ENCODE assay signal across 12 cellular contexts in the genomic region with DNA sequence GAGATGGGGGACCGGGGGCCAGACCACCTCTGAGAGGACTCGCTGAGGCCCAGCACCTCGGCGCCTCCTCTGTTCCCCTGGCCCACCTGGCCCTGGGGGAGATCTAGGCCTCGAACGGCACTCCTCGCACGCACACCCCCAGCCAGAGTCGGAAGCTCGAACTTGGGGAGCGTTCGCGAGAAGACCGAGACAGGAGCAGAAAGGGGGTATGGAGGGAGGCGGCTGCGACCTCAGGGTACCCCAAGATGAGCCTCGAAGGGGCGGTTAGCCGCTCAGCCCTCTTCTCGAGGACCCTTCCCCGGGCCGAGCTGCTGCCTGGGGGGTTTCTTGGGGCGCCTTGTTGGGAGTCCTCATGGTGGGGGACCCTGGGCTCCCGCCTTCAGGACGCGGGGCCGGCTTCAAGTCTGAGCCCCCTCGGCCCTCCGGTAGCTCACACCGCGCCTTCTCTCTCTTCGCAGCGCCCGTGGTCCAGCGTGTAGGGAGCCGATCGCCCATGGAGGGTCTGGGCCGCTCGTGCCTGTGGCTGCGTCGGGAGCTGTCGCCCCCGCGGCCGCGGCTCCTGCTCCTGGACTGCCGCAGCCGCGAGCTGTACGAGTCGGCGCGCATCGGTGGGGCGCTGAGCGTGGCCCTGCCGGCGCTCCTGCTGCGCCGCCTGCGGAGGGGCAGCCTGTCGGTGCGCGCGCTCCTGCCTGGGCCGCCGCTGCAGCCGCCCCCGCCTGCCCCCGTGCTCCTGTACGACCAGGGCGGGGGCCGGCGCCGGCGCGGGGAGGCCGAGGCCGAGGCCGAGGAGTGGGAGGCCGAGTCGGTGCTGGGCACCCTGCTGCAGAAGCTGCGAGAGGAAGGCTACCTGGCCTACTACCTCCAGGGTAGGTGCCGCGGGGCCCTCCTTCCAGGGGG. TPM values are rescaled to one million over a fixed set of nuclear protein-coding genes. Genes with fewer than 3 reads are reported as not detected.
A peak's percentile ranks its signal among the peaks of the same experiment; 100 is the strongest.
DNase-seq lines count a peak whose midpoint lies in the region; ATAC-seq and TF ChIP-seq lines count a peak whose summit lies in the region.
"Had no signal": no experiment of that assay in that cellular context is flagged by ENCODE, and none has a peak within 500 bp of the region (broad histone marks: within the 10 kb centered on the region; RNA-seq: fewer than 3 reads in every experiment).

No MANE protein-coding gene starts in this region.

- H3K27me3 Mint-ChIP-seq in WTC11 (ENCODE audit: low read depth): peaks cover 64% of the 10 kb centered on the region

- DNase-seq in activated T-cell treated with anti-CD3 and anti-CD28 coated beads, Interleukin-2, amount 50 U/mL, for 1 hour: peak; percentile 26
- no peak for DNase-seq in activated T-cell treated with anti-CD3 and anti-CD28 coated beads for 4 hours
- DNase-seq in WTC11 (ENCODE audit: low spot score): no peak
- DNase-seq in left kidney (ENCODE audit: low read depth, low spot score): peak; percentile 55
- DNase-seq in spleen: peak; percentile 70
- DNase-seq in Karpas-422: no peak
- DNase-seq: DND-41, NCI-H187 treated with DMSO at 0.1 percent for 48 hours had no signal

- no peaks in the 10 kb centered on the region for H4K20me1 ChIP-seq in Karpas-422 (ENCODE audit: insufficient read depth, low read depth, low read length)

- H3K36me3 ChIP-seq in spleen (no peaks in the 10 kb centered on the region), Karpas-422 (ENCODE audit: insufficient read depth, low read length) (no peaks in the 10 kb centered on the region)

- CTCF ChIA-PET in WTC11 (lab: Charles Lee): interaction anchor here (0.6 to 10.6 kb wide), 17 partner anchors 11 to 688 kb away, joined by 3 to 153 read pairs (median 7); no protein-coding TSS in a partner anchor

- H3K4me3 Mint-ChIP-seq in WTC11: peak overlapping the region; percentile 29; the same call in 1 of the 2 replicates
- H3K4me3 Mint-ChIP-seq: stimulated activated effector memory CD8-positive, alpha-beta T cell treated with anti-CD3 and anti-CD28 coated beads, Interleukin-12 subunit alpha, Interleukin-12 subunit beta, amount 100 ng/mL, for 72 hours had no signal

- no peak overlapping the region for H3K4me2 ChIP-seq in Karpas-422 (ENCODE audit: low read depth, low read length, poor library complexity, severe bottlenecking)

- TF ChIP-seq CTCF in WTC11 (IDR thresholded peaks at IDR 0.05) (no peak), spleen (IDR thresholded peaks at IDR 0.05 in 8 of 11, conservative IDR thresholded peaks at IDR 0.05 in 3 of 11) (no peak)

- intact Hi-C loops in spleen (cut with DNase I; ENCODE audit: low total_unique reads): no loop called here

- no peaks in the 10 kb centered on the region for H3K9me2 ChIP-seq in Karpas-422 (replicated peaks; ENCODE audit: insufficient read depth, low read length)

- H3K79me2 ChIP-seq in Karpas-422 (ENCODE audit: low read length): no peaks in the 10 kb centered on the region

- no peaks in the 10 kb centered on the region for H3K9me3 ChIP-seq in spleen
- H3K9me3 ChIP-seq in Karpas-422 (ENCODE audit: low read length): no peaks in the 10 kb centered on the region

- H3K9me3 Mint-ChIP-seq in WTC11: no peaks in the 10 kb centered on the region
- H3K9me3 Mint-ChIP-seq: stimulated activated effector memory CD8-positive, alpha-beta T cell treated with anti-CD3 and anti-CD28 coated beads, Interleukin-12 subunit alpha, Interleukin-12 subunit beta, amount 100 ng/mL, for 72 hours had no signal

- no peaks in the 10 kb centered on the region for H3K36me3 Mint-ChIP-seq in WTC11
- H3K36me3 Mint-ChIP-seq: stimulated activated effector memory CD8-positive, alpha-beta T cell treated with anti-CD3 and anti-CD28 coated beads, Interleukin-12 subunit alpha, Interleukin-12 subunit beta, amount 100 ng/mL, for 72 hours had no signal

- H3K27me3 ChIP-seq in spleen (replicated peaks in 1 of 7): peaks cover 0 to 71% (median 62%) of the 10 kb centered on the region in 7 donors
- no peaks in the 10 kb centered on the region for H3K27me3 ChIP-seq in Karpas-422 (ENCODE audit: low read length)

- 9 to 46% (median 24%) methylated on average over 31 to 85 of the region's 85 CpGs; no CpG with 5 or more reads in 1 of the 5 donors for WGBS in spleen, 5 donors

- H3K27ac ChIP-seq in spleen (no peak overlapping the region), Karpas-422 (ENCODE audit: low read length) (no peak overlapping the region)

- H3K9ac ChIP-seq in Karpas-422 (ENCODE audit: low read length): no peak overlapping the region

- peaks cover 0 to 33% (median 23%) of the 10 kb centered on the region in 6 donors for H3K4me1 ChIP-seq in spleen
- H3K4me1 ChIP-seq in Karpas-422 (ENCODE audit: low read length): no peaks in the 10 kb centered on the region

- H3K4me3 ChIP-seq in spleen (peak overlapping the region in 5 of 8 donors; percentile 10 to 59 (median 21)), Karpas-422 (ENCODE audit: low read length) (no peak overlapping the region)

- no peak overlapping the region for H3K27ac Mint-ChIP-seq in WTC11
- H3K27ac Mint-ChIP-seq: stimulated activated effector memory CD8-positive, alpha-beta T cell treated with anti-CD3 and anti-CD28 coated beads, Interleukin-12 subunit alpha, Interleukin-12 subunit beta, amount 100 ng/mL, for 72 hours had no signal

- H2AFZ ChIP-seq in Karpas-422 (ENCODE audit: low read length): no peak overlapping the region

- no peak for ATAC-seq in WTC11
- no peak for ATAC-seq in HG03025 (IDR thresholded peaks at IDR 0.05; ENCODE audit: low FRiP score, unreplicated experiment)
- ATAC-seq in GM18867 (IDR thresholded peaks at IDR 0.05; ENCODE audit: unreplicated experiment): no peak

- TF ChIP-seq POLR2A in spleen (IDR thresholded peaks at IDR 0.05): no peak

- H3K4me1 Mint-ChIP-seq in WTC11: peaks cover 4% of the 10 kb centered on the region; the same call in 1 of the 2 replicates

- POLR2A ChIA-PET in WTC11 (lab: Charles Lee): interaction anchor here (0.6 kb wide), 1 partner anchor 11 kb away, joined by 3 read pairs; no protein-coding TSS in a partner anchor

TF ChIP-seq in WTC11, 78 proteins besides CTCF, POLR2A, EP300 and RAD21 (continues in another document):
- TF ChIP-seq, protein P1, sequence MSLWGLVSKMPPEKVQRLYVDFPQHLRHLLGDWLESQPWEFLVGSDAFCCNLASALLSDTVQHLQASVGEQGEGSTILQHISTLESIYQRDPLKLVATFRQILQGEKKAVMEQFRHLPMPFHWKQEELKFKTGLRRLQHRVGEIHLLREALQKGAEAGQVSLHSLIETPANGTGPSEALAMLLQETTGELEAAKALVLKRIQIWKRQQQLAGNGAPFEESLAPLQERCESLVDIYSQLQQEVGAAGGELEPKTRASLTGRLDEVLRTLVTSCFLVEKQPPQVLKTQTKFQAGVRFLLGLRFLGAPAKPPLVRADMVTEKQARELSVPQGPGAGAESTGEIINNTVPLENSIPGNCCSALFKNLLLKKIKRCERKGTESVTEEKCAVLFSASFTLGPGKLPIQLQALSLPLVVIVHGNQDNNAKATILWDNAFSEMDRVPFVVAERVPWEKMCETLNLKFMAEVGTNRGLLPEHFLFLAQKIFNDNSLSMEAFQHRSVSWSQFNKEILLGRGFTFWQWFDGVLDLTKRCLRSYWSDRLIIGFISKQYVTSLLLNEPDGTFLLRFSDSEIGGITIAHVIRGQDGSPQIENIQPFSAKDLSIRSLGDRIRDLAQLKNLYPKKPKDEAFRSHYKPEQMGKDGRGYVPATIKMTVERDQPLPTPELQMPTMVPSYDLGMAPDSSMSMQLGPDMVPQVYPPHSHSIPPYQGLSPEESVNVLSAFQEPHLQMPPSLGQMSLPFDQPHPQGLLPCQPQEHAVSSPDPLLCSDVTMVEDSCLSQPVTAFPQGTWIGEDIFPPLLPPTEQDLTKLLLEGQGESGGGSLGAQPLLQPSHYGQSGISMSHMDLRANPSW (CRISPR knock-in tag; conservative IDR thresholded peaks at IDR 0.05; ENCODE audit: low read depth): no peak
- TF ChIP-seq ZNF263 (CRISPR knock-in tag; IDR thresholded peaks at IDR 0.05; ENCODE audit: low read depth) (no peak), RORB (CRISPR knock-in tag; IDR thresholded peaks at IDR 0.05) (no peak), JUN (CRISPR knock-in tag; IDR thresholded peaks at IDR 0.05) (no peak)
- TF ChIP-seq, protein P2, sequence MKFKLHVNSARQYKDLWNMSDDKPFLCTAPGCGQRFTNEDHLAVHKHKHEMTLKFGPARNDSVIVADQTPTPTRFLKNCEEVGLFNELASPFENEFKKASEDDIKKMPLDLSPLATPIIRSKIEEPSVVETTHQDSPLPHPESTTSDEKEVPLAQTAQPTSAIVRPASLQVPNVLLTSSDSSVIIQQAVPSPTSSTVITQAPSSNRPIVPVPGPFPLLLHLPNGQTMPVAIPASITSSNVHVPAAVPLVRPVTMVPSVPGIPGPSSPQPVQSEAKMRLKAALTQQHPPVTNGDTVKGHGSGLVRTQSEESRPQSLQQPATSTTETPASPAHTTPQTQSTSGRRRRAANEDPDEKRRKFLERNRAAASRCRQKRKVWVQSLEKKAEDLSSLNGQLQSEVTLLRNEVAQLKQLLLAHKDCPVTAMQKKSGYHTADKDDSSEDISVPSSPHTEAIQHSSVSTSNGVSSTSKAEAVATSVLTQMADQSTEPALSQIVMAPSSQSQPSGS (CRISPR knock-in tag; IDR thresholded peaks at IDR 0.05; ENCODE audit: borderline replicate concordance, low read depth): no peak
- TF ChIP-seq, protein P3, sequence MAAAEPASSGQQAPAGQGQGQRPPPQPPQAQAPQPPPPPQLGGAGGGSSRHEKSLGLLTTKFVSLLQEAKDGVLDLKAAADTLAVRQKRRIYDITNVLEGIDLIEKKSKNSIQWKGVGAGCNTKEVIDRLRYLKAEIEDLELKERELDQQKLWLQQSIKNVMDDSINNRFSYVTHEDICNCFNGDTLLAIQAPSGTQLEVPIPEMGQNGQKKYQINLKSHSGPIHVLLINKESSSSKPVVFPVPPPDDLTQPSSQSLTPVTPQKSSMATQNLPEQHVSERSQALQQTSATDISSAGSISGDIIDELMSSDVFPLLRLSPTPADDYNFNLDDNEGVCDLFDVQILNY (CRISPR knock-in tag; IDR thresholded peaks at IDR 0.05): no peak

RNA-seq across cellular contexts. Expression of a gene that starts 0.7 kb away (rescaled TPM):
- total RNA-seq in WTC11 (2021) (2.5 to 2.8 TPM (median 2.5 TPM) in 3 replicates), spleen (under 1 TPM in 1 of 7 donors, not detected in 6; 0.17 TPM)
- under 1 TPM in 1 of 3 donors, not detected in 2; 0.09 TPM for polyA plus RNA-seq in spleen
- total RNA-seq in Karpas-422 (2014; rRNA removed; shearing (Covaris generic); ENCODE audit: low replicate concordance): not detected in 2 replicates
- total RNA-seq: T-helper 2 cell treated with Interferon-gamma antibody and Interleukin-4, amounts not matched to agents 100 ng/mL and 5 ng/mL, for 36 hours had no signal

RNA-seq across cellular contexts. Expression of a gene that starts 25.9 kb away (rescaled TPM):
- total RNA-seq in WTC11 (2021) (8.6 to 14.3 TPM (median 12.1 TPM) in 3 replicates), spleen (1 to 10 TPM in 2 of 7 donors, under 1 TPM in 1, not detected in 4; 0.73 to 1.2 (median 1.0) TPM)
- polyA plus RNA-seq in spleen: under 1 TPM; 0.18 to 0.35 (median 0.22) TPM
- not detected in 2 replicates for total RNA-seq in Karpas-422 (2014; rRNA removed; shearing (Covaris generic); ENCODE audit: low replicate concordance)
- total RNA-seq: T-helper 2 cell treated with Interferon-gamma antibody and Interleukin-4, amounts not matched to agents 100 ng/mL and 5 ng/mL, for 36 hours had no signal

RNA-seq across cellular contexts. Expression of a gene that starts 40.0 kb away (rescaled TPM):
- total RNA-seq in WTC11 (2021) (102 to 112 TPM (median 110 TPM) in 3 replicates), spleen (10 to 100 TPM in 5 of 7 donors, 1 to 10 TPM in 2; 6.7 to 72.9 (median 14.7) TPM)
- 1 to 10 TPM; 3.2 to 5.3 (median 3.2) TPM for polyA plus RNA-seq in spleen
- total RNA-seq in Karpas-422 (2014; rRNA removed; shearing (Covaris generic); ENCODE audit: low replicate concordance): 0.14 TPM in 1 of 2 replicates, not detected in the other

RNA-seq across cellular contexts. Expression of a gene that starts 48.8 kb away (rescaled TPM):
- total RNA-seq in WTC11 (2021) (15.2 to 17.4 TPM (median 15.4 TPM) in 3 replicates), spleen (10 to 100 TPM; 17.5 to 32.0 (median 21.7) TPM)
- polyA plus RNA-seq in spleen: 10 to 100 TPM; 58.6 to 67.3 (median 59.6) TPM
- total RNA-seq in Karpas-422 (2014; rRNA removed; shearing (Covaris generic); ENCODE audit: low replicate concordance): 29.1 and 55.4 TPM in 2 replicates

Comparison
In these comparisons a context has a peak if more than half of its experiments do, and no peak if none do; other contexts are left out.
1. DNase-seq: peak in activated T-cell treated with anti-CD3 and anti-CD28 coated beads, Interleukin-2, amount 50 U/mL, for 1 hour (single experiment), left kidney (single experiment) and spleen (single experiment); none in activated T-cell treated with anti-CD3 and anti-CD28 coated beads for 4 hours (single experiment), WTC11 (single experiment) and Karpas-422 (single experiment).